ENCODE assay signal across 1 cellular context in genomic region chr12:8026282-8026637, GRCh38.
TF ChIP-seq lines count a peak whose summit lies in the region.

No MANE protein-coding gene starts in this region.

TF ChIP-seq in K562, 482 proteins besides CTCF, POLR2A, EP300 and RAD21 (continued from another document):
- TF ChIP-seq ARID4B (CRISPR knock-in tag; IDR thresholded peaks at IDR 0.05), result no peak
- no peak for TF ChIP-seq ZNF146 (CRISPR knock-in tag; IDR thresholded peaks at IDR 0.05; ENCODE audit: unreplicated experiment)
- no peak for TF ChIP-seq RFX7 (CRISPR knock-in tag; IDR thresholded peaks at IDR 0.05)
- TF ChIP-seq CEBPB (tag; IDR thresholded peaks at IDR 0.05), result no peak
- no peak for TF ChIP-seq KHSRP (IDR thresholded peaks at IDR 0.05)
- no peak for TF ChIP-seq TCF7 (IDR thresholded peaks at IDR 0.05; ENCODE audit: borderline replicate concordance)
- no peak for TF ChIP-seq ZNF668 (CRISPR knock-in tag; IDR thresholded peaks at IDR 0.05)
- no peak for TF ChIP-seq FIP1L1 (IDR thresholded peaks at IDR 0.05; ENCODE audit: low read depth, low read length, poor library complexity, severe bottlenecking)
- no peak for TF ChIP-seq PTBP1 (IDR thresholded peaks at IDR 0.05; ENCODE audit: low read depth, low read length)
- no peak for TF ChIP-seq NR4A1 (CRISPR knock-in tag; IDR thresholded peaks at IDR 0.05)
- TF ChIP-seq NR4A1 (tag; IDR thresholded peaks at IDR 0.05), result no peak
- TF ChIP-seq YY1 (IDR thresholded peaks at IDR 0.05; ENCODE audit: borderline replicate concordance in 1 of 3, control insufficient read depth in 1 of 3, extremely low read depth in 1 of 3, insufficient read depth in 3 of 3, insufficient read length in 1 of 3, insufficient replicate concordance in 2 of 3, low read depth in 1 of 3, low read length in 2 of 3), result peak in 1 of 3 experiments; percentile 4
- TF ChIP-seq ZNF444 (CRISPR knock-in tag; IDR thresholded peaks at IDR 0.05), result no peak
- TF ChIP-seq NCOA2 (IDR thresholded peaks at IDR 0.05; ENCODE audit: partially characterized antibody in 2 of 2), result no peak
- TF ChIP-seq RBFOX2 (IDR thresholded peaks at IDR 0.05; ENCODE audit: low read depth, low read length), result no peak
- TF ChIP-seq CREB3 (tag; conservative IDR thresholded peaks at IDR 0.05; ENCODE audit: low read depth), result no peak
- no peak for TF ChIP-seq ZNF24 (IDR thresholded peaks at IDR 0.05)
- TF ChIP-seq TAF15 (IDR thresholded peaks at IDR 0.05; ENCODE audit: low read depth, low read length), result no peak
- no peak for TF ChIP-seq ZNF280A (IDR thresholded peaks at IDR 0.05; ENCODE audit: low read depth, partially characterized antibody)
- no peak for TF ChIP-seq ZNF431 (CRISPR knock-in tag; IDR thresholded peaks at IDR 0.05)
- no peak for TF ChIP-seq NR2C1 (IDR thresholded peaks at IDR 0.05)
- TF ChIP-seq NR2C1 (tag; IDR thresholded peaks at IDR 0.05), result no peak
- TF ChIP-seq SMAD1 (IDR thresholded peaks at IDR 0.05; ENCODE audit: low read depth, low read length, partially characterized antibody), result no peak
- peak; percentile 53 for TF ChIP-seq BHLHE40 (IDR thresholded peaks at IDR 0.05; ENCODE audit: low read length)
- TF ChIP-seq NCOA1 (IDR thresholded peaks at IDR 0.05; ENCODE audit: low read depth), result no peak
- TF ChIP-seq FOXP1 (CRISPR knock-in tag; IDR thresholded peaks at IDR 0.05), result no peak
- TF ChIP-seq MYBL2 (IDR thresholded peaks at IDR 0.05; ENCODE audit: low read depth), result no peak
- TF ChIP-seq MYBL2 (CRISPR knock-in tag; IDR thresholded peaks at IDR 0.05; ENCODE audit: borderline replicate concordance), result no peak
- no peak for TF ChIP-seq TOE1 (IDR thresholded peaks at IDR 0.05; ENCODE audit: borderline replicate concordance)
- no peak for TF ChIP-seq TOE1 (CRISPR knock-in tag; IDR thresholded peaks at IDR 0.05; ENCODE audit: borderline replicate concordance, low read depth)
- no peak for TF ChIP-seq DDX20 (tag; IDR thresholded peaks at IDR 0.05; ENCODE audit: low read depth)
- no peak for TF ChIP-seq XRCC4 (IDR thresholded peaks at IDR 0.05; ENCODE audit: extremely low read depth, insufficient read depth, insufficient read length)
- peak; percentile 47; the same call in 1 of the 2 replicates for TF ChIP-seq PHF8 (IDR thresholded peaks at IDR 0.05; ENCODE audit: borderline replicate concordance, low read length)
- no peak for TF ChIP-seq SIX5 (IDR thresholded peaks at IDR 0.05; ENCODE audit: borderline replicate concordance in 1 of 2, insufficient read depth in 1 of 2, low read depth in 1 of 2, low read length in 2 of 2)
- no peak for TF ChIP-seq STAG1 (CRISPR knock-in tag; IDR thresholded peaks at IDR 0.05; ENCODE audit: borderline replicate concordance)
- TF ChIP-seq ZNF23 (CRISPR knock-in tag; IDR thresholded peaks at IDR 0.05), result no peak
TF ChIP-seq in K562: peak in this region for 29.
